Comparison of ENCODE assay signal across 11 cellular contexts in genomic region chr16:79131676-79132075, GRCh38.
"Had no signal": no experiment of that assay in that cellular context is flagged by ENCODE, and none has a peak within 500 bp of the region (broad histone marks: within the 10 kb centered on the region; RNA-seq: fewer than 3 reads in every experiment).

No MANE protein-coding gene starts in this region.

- H3K9me3 ChIP-seq: HAP-1 had no signal

- H3K9ac ChIP-seq: GM23248 had no signal

- H3K4me1 ChIP-seq: HAP-1 had no signal

- ATAC-seq: GM23338, HCT116 had no signal

- H3K27ac Mint-ChIP-seq: GM23338, H9, HFFc6 had no signal

- H3K4me1 Mint-ChIP-seq: GM23338, H9 had no signal

- H3K4me3 ChIP-seq: GM23248, GM23338, HAP-1 had no signal

- H3K27ac ChIP-seq: GM23248 had no signal

- H3K4me2 ChIP-seq: GM23338 had no signal

- H3K36me3 ChIP-seq: HAP-1 had no signal

- H3K4me3 Mint-ChIP-seq: GM23338, H9, HFFc6 had no signal

- FAIRE-seq: H1, H54 had no signal

- H2AFZ ChIP-seq: GM23248, GM23338 had no signal

- DNase-seq: GM23248, GOT3, H7, H9, HCEC 1CT, HFFc6 had no signal
